ENCODE assay signal across 20 cellular contexts in the genomic region with DNA sequence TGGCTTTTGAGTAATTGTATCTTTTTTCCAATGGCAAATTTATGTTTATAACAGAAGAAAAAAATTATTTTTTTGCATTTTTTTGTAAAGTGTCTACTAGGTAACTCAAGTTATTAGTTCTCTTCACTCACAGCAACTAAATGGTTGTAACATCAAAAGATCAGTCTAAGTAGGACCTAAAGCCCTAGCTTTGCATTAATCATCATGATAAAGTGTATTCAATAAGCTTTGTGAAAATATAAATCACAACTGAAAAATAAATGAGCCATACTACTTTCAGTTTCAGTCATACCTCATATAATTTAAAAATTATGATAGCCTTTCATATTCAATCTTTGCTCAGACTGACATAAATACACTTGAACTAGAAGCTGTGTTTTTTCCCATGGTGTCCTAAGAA.
"Had no signal": no experiment of that assay in that cellular context is flagged by ENCODE, and none has a peak within 500 bp of the region (broad histone marks: within the 10 kb centered on the region; RNA-seq: fewer than 3 reads in every experiment).

No MANE protein-coding gene starts in this region.

- ATAC-seq: activated CD8-positive, alpha-beta memory T cell treated with anti-CD3 and anti-CD28 coated beads, Interleukin-2, amount 10 ng/mL, durations not matched to agents 7 days and 5 days; PC-3 had no signal

- DNase-seq: activated CD8-positive, alpha-beta memory T cell treated with anti-CD3 and anti-CD28 coated beads, Interleukin-2, amount 10 ng/mL, durations not matched to agents 7 days and 5 days; activated gamma-delta T cell; activated naive CD4-positive, alpha-beta T cell treated with anti-CD3 and anti-CD28 coated beads, Interleukin-2, amount 10 ng/mL, durations not matched to agents 7 days and 5 days; amygdala; cortex of kidney; NCI-H1105 treated with DMSO at 0.1 percent for 48 hours; NCI-H1436 treated with DMSO at 0.1 percent for 48 hours; NCI-H187; NCI-H2081; NCI-H510A treated with DMSO at 0.1 percent for 48 hours; NCI-H69; PC-3; SHP77 treated with DMSO at 0.1 percent for 48 hours; T-helper 9 cell had no signal

- FAIRE-seq: astrocyte, RCC 7860 had no signal

- H3K4me3 Mint-ChIP-seq: activated CD8-positive, alpha-beta memory T cell treated with anti-CD3 and anti-CD28 coated beads, Interleukin-2, amount 10 ng/mL, durations not matched to agents 7 days and 5 days; activated naive CD4-positive, alpha-beta T cell treated with anti-CD3 and anti-CD28 coated beads, Interleukin-2, amount 10 ng/mL, durations not matched to agents 7 days and 5 days; brain; central memory CD8-positive, alpha-beta T cell; T-helper 1 cell treated with Interleukin-12 subunit alpha and Interleukin-12 subunit beta and Interleukin-4 antibody, amounts not matched to agents 30 μg/mL and 1 μg/mL, for 36 hours; WTC11 had no signal

- H3K27me3 Mint-ChIP-seq: activated CD8-positive, alpha-beta memory T cell treated with anti-CD3 and anti-CD28 coated beads, Interleukin-2, amount 10 ng/mL, durations not matched to agents 7 days and 5 days; activated naive CD4-positive, alpha-beta T cell treated with anti-CD3 and anti-CD28 coated beads, Interleukin-2, amount 10 ng/mL, durations not matched to agents 7 days and 5 days; central memory CD8-positive, alpha-beta T cell had no signal

- H3K36me3 Mint-ChIP-seq: brain, WTC11 had no signal

- H3K9me3 Mint-ChIP-seq: activated naive CD4-positive, alpha-beta T cell treated with anti-CD3 and anti-CD28 coated beads, Interleukin-2, amount 10 ng/mL, durations not matched to agents 7 days and 5 days; brain; central memory CD8-positive, alpha-beta T cell; T-helper 1 cell treated with Interleukin-12 subunit alpha and Interleukin-12 subunit beta and Interleukin-4 antibody, amounts not matched to agents 30 μg/mL and 1 μg/mL, for 36 hours; WTC11 had no signal

- H3K27ac Mint-ChIP-seq: activated CD8-positive, alpha-beta memory T cell treated with anti-CD3 and anti-CD28 coated beads, Interleukin-2, amount 10 ng/mL, durations not matched to agents 7 days and 5 days; activated naive CD4-positive, alpha-beta T cell treated with anti-CD3 and anti-CD28 coated beads, Interleukin-2, amount 10 ng/mL, durations not matched to agents 7 days and 5 days; brain; T-helper 1 cell treated with Interleukin-12 subunit alpha and Interleukin-12 subunit beta and Interleukin-4 antibody, amounts not matched to agents 30 μg/mL and 1 μg/mL, for 36 hours; WTC11 had no signal
